1 cellular context compared by ENCODE assay signal in genomic region chr5:75512383-75513074, GRCh38.
TF ChIP-seq lines count a peak whose summit lies in the region.

No MANE protein-coding gene starts in this region.

TF ChIP-seq in HepG2, 621 proteins besides CTCF, POLR2A, EP300 and RAD21 (continued from another document):
- TF ChIP-seq ZFP82 (CRISPR knock-in tag; IDR thresholded peaks at IDR 0.05; ENCODE audit: borderline replicate concordance) = no peak
- TF ChIP-seq SALL1 (CRISPR knock-in tag; IDR thresholded peaks at IDR 0.05) = no peak
- TF ChIP-seq BATF2 (CRISPR knock-in tag; IDR thresholded peaks at IDR 0.05) = no peak
- TF ChIP-seq ZNF709 (CRISPR knock-in tag; IDR thresholded peaks at IDR 0.05) = 0 out of 2 replicates have a peak, but pooled peaks have one; percentile 0
- peak; percentile 91 for TF ChIP-seq ZNF460 (CRISPR knock-in tag; IDR thresholded peaks at IDR 0.05; ENCODE audit: borderline replicate concordance)
- TF ChIP-seq, protein P1, sequence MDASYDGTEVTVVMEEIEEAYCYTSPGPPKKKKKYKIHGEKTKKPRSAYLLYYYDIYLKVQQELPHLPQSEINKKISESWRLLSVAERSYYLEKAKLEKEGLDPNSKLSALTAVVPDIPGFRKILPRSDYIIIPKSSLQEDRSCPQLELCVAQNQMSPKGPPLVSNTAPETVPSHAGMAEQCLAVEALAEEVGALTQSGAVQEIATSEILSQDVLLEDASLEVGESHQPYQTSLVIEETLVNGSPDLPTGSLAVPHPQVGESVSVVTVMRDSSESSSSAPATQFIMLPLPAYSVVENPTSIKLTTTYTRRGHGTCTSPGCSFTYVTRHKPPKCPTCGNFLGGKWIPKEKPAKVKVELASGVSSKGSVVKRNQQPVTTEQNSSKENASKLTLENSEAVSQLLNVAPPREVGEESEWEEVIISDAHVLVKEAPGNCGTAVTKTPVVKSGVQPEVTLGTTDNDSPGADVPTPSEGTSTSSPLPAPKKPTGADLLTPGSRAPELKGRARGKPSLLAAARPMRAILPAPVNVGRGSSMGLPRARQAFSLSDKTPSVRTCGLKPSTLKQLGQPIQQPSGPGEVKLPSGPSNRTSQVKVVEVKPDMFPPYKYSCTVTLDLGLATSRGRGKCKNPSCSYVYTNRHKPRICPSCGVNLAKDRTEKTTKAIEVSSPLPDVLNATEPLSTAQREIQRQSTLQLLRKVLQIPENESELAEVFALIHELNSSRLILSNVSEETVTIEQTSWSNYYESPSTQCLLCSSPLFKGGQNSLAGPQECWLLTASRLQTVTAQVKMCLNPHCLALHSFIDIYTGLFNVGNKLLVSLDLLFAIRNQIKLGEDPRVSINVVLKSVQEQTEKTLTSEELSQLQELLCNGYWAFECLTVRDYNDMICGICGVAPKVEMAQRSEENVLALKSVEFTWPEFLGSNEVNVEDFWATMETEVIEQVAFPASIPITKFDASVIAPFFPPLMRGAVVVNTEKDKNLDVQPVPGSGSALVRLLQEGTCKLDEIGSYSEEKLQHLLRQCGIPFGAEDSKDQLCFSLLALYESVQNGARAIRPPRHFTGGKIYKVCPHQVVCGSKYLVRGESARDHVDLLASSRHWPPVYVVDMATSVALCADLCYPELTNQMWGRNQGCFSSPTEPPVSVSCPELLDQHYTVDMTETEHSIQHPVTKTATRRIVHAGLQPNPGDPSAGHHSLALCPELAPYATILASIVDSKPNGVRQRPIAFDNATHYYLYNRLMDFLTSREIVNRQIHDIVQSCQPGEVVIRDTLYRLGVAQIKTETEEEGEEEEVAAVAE (CRISPR knock-in tag; IDR thresholded peaks at IDR 0.05; ENCODE audit: borderline replicate concordance) = 0 out of 2 replicates have a peak, but pooled peaks have one; percentile 3
- TF ChIP-seq CEBPB (IDR thresholded peaks at IDR 0.05; ENCODE audit: borderline replicate concordance, low read depth, low read length) = peak; percentile 74
- TF ChIP-seq CEBPG (CRISPR knock-in tag; IDR thresholded peaks at IDR 0.05) = peak; percentile 71
- TF ChIP-seq BCL6 (CRISPR knock-in tag; IDR thresholded peaks at IDR 0.05) = peak; percentile 16; the same call in 1 of the 2 replicates
